In genomic region chr6:142416179-142416578, GRCh38 we compare ENCODE assay signal across 14 cellular contexts.
DNase-seq lines count a peak whose midpoint lies in the region; ATAC-seq, FAIRE-seq and TF ChIP-seq lines count a peak whose summit lies in the region.
"Had no signal": no experiment of that assay in that cellular context is flagged by ENCODE, and none has a peak within 500 bp of the region (broad histone marks: within the 10 kb centered on the region; RNA-seq: fewer than 3 reads in every experiment).

No MANE protein-coding gene starts in this region.

- H2AFZ ChIP-seq in hepatocyte, result no peak overlapping the region

- intact Hi-C loops in right cardiac atrium (cut with DNase I) (no loop called here), Right ventricle myocardium superior (cut with DNase I) (no loop called here)

- H3K27me3 ChIP-seq in right cardiac atrium (ENCODE audit: control insufficient read depth, insufficient read depth) (no peaks in the 10 kb centered on the region), hepatocyte (no peaks in the 10 kb centered on the region)
- H3K27me3 ChIP-seq: BLaER1 treated with 17β-estradiol and CSF1 and Interleukin-3, amounts not matched to agents 10 nM and 100 nM; body of pancreas had no signal

- no peak overlapping the region for H3K4me3 Mint-ChIP-seq in activated naive CD8-positive, alpha-beta T cell treated with anti-CD3 and anti-CD28 coated beads, Interleukin-2, amount 50 U/mL, for 24 hours
- H3K4me3 Mint-ChIP-seq: activated CD4-positive, alpha-beta T cell treated with anti-CD3 and anti-CD28 coated beads, Interleukin-2, amount 10 ng/mL, durations not matched to agents 7 days and 5 days had no signal

- no peaks in the 10 kb centered on the region for H3K27me3 Mint-ChIP-seq in activated naive CD8-positive, alpha-beta T cell treated with anti-CD3 and anti-CD28 coated beads, Interleukin-2, amount 50 U/mL, for 24 hours

- FAIRE-seq in urothelium cell line (lab: Jason Lieb, UNC), result no peak
- FAIRE-seq: GM12891 had no signal

- H3K4me2 ChIP-seq in hepatocyte, result no peak overlapping the region
- H3K4me2 ChIP-seq: BLaER1 treated with 17β-estradiol and CSF1 and Interleukin-3, amounts not matched to agents 10 nM and 100 nM had no signal

- H3K9me3 Mint-ChIP-seq in activated naive CD8-positive, alpha-beta T cell treated with anti-CD3 and anti-CD28 coated beads, Interleukin-2, amount 50 U/mL, for 24 hours, result no peaks in the 10 kb centered on the region
- H3K9me3 Mint-ChIP-seq: activated CD4-positive, alpha-beta T cell treated with anti-CD3 and anti-CD28 coated beads, Interleukin-2, amount 10 ng/mL, durations not matched to agents 7 days and 5 days had no signal

- H3K9me2 ChIP-seq in hepatocyte (replicated peaks; ENCODE audit: insufficient read depth), result no peaks in the 10 kb centered on the region

- H3K27ac ChIP-seq in right cardiac atrium (ENCODE audit: low read length) (no peak overlapping the region), hepatocyte (peak overlapping the region; percentile 47)
- H3K27ac ChIP-seq: BLaER1 treated with 17β-estradiol and CSF1 and Interleukin-3, amounts not matched to agents 10 nM and 100 nM; body of pancreas had no signal

- DNase-seq in right cardiac atrium, result no peak
- no peak for DNase-seq in Right ventricle myocardium superior
- DNase-seq in activated naive CD8-positive, alpha-beta T cell treated with anti-CD3 and anti-CD28 coated beads, Interleukin-2, amount 50 U/mL, for 24 hours, result peak; percentile 10
- DNase-seq in hepatocyte (ENCODE audit: low spot score), result peak; percentile 52
- DNase-seq in urothelium cell line (ENCODE audit: low spot score), result peak; percentile 64
- no peak for DNase-seq in NCI-H1694 (lab: John Stamatoyannopoulos, UW)
- no peak for DNase-seq in NCI-H1436 (lab: John Stamatoyannopoulos, UW)
- DNase-seq: activated CD4-positive, alpha-beta T cell treated with anti-CD3 and anti-CD28 coated beads, Interleukin-2, amount 10 ng/mL, durations not matched to agents 7 days and 5 days; NCI-H1694 treated with DMSO at 0.1 percent for 48 hours; nucleus accumbens had no signal

- H3K4me1 Mint-ChIP-seq in activated naive CD8-positive, alpha-beta T cell treated with anti-CD3 and anti-CD28 coated beads, Interleukin-2, amount 50 U/mL, for 24 hours, result peaks cover 33% of the 10 kb centered on the region
- H3K4me1 Mint-ChIP-seq: activated CD4-positive, alpha-beta T cell treated with anti-CD3 and anti-CD28 coated beads, Interleukin-2, amount 10 ng/mL, durations not matched to agents 7 days and 5 days had no signal

- H3K36me3 Mint-ChIP-seq in activated naive CD8-positive, alpha-beta T cell treated with anti-CD3 and anti-CD28 coated beads, Interleukin-2, amount 50 U/mL, for 24 hours (ENCODE audit: low read depth), result no peaks in the 10 kb centered on the region

- no peaks in the 10 kb centered on the region for H3K36me3 ChIP-seq in hepatocyte (replicated peaks; ENCODE audit: insufficient read depth, low read depth)
- H3K36me3 ChIP-seq: BLaER1 treated with 17β-estradiol and CSF1 and Interleukin-3, amounts not matched to agents 10 nM and 100 nM had no signal

- ATAC-seq in right cardiac atrium (peak; percentile 45 to 91), Right ventricle myocardium superior (ENCODE audit: poor library complexity) (no peak), GM21423 (IDR thresholded peaks at IDR 0.05; ENCODE audit: unreplicated experiment) (no peak)
- ATAC-seq in activated naive CD8-positive, alpha-beta T cell treated with anti-CD3 and anti-CD28 coated beads, Interleukin-2, amount 50 U/mL, for 24 hours, result peak; percentile 88
- ATAC-seq: body of pancreas had no signal

- H3K27ac Mint-ChIP-seq in activated naive CD8-positive, alpha-beta T cell treated with anti-CD3 and anti-CD28 coated beads, Interleukin-2, amount 50 U/mL, for 24 hours, result no peak overlapping the region
- H3K27ac Mint-ChIP-seq: activated CD4-positive, alpha-beta T cell treated with anti-CD3 and anti-CD28 coated beads, Interleukin-2, amount 10 ng/mL, durations not matched to agents 7 days and 5 days had no signal

- 43% methylated on average over 3 of the region's 3 CpGs for WGBS in right cardiac atrium
- 60% methylated on average over 3 of the region's 3 CpGs for WGBS in hepatocyte (ENCODE audit: low lambda C conversion rate, missing lambda C conversion rate)

- no peaks in the 10 kb centered on the region for H3K9me3 ChIP-seq in right cardiac atrium (ENCODE audit: control insufficient read depth, low read length)
- H3K9me3 ChIP-seq in hepatocyte (ENCODE audit: low read depth), result no peaks in the 10 kb centered on the region
- H3K9me3 ChIP-seq: BLaER1 treated with 17β-estradiol and CSF1 and Interleukin-3, amounts not matched to agents 10 nM and 100 nM; body of pancreas had no signal

- TF ChIP-seq CTCF in hepatocyte (IDR thresholded peaks at IDR 0.05; ENCODE audit: poor library complexity), result no peak

- H3K4me1 ChIP-seq in right cardiac atrium (ENCODE audit: control insufficient read depth, insufficient read depth, low read length) (peaks cover 2% of the 10 kb centered on the region), hepatocyte (ENCODE audit: insufficient read depth) (peaks cover 9% of the 10 kb centered on the region)
- H3K4me1 ChIP-seq: body of pancreas had no signal

- H3K4me3 ChIP-seq in right cardiac atrium (ENCODE audit: low read length) (no peak overlapping the region), hepatocyte (no peak overlapping the region)
- H3K4me3 ChIP-seq: BLaER1 treated with 17β-estradiol and CSF1 and Interleukin-3, amounts not matched to agents 10 nM and 100 nM; body of pancreas had no signal

- H3K79me2 ChIP-seq in hepatocyte, result no peaks in the 10 kb centered on the region

- H4K20me1 ChIP-seq in hepatocyte (ENCODE audit: insufficient read depth, poor library complexity, severe bottlenecking), result no peaks in the 10 kb centered on the region
- H4K20me1 ChIP-seq: BLaER1 treated with 17β-estradiol and CSF1 and Interleukin-3, amounts not matched to agents 10 nM and 100 nM had no signal

Comparison
In these comparisons a context has a peak if more than half of its experiments do, and no peak if none do; other contexts are left out.
1. ATAC-seq: peak in right cardiac atrium (2 of 2) and activated naive CD8-positive, alpha-beta T cell treated with anti-CD3 and anti-CD28 coated beads, Interleukin-2, amount 50 U/mL, for 24 hours (single experiment); none in Right ventricle myocardium superior (single experiment) and GM21423 (single experiment).
2. DNase-seq: peak in activated naive CD8-positive, alpha-beta T cell treated with anti-CD3 and anti-CD28 coated beads, Interleukin-2, amount 50 U/mL, for 24 hours (single experiment), hepatocyte (single experiment) and urothelium cell line (single experiment); none in right cardiac atrium (0 of 3), Right ventricle myocardium superior (single experiment), NCI-H1694 (single experiment) and NCI-H1436 (single experiment).